In the genomic region with DNA sequence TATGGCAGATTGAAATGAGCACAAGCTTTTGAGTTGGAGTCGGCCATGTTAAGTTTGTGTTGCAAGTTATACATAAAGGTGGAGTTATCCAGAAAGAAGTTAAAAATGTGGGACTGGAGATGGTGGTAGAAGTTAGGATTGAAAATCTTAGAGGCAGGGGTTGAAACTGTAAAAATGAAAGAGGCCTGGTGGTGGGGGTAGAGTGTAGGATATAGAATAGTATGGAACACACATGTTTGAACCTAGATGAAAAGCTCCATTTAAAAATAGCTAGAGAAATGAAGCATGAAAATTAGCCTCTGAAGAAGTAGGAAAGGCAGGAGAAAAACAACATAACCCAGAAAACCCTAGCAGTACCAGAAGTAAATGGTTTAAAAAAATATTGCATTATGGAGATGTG, we compare ENCODE assay signal across 8 cellular contexts.
DNase-seq lines count a peak whose midpoint lies in the region; ATAC-seq and TF ChIP-seq lines count a peak whose summit lies in the region.

No MANE protein-coding gene starts in this region.

- H3K4me1 Mint-ChIP-seq in endodermal cell, result peaks cover 9% of the 10 kb centered on the region

- ATAC-seq in GM19455 (IDR thresholded peaks at IDR 0.05; ENCODE audit: unreplicated experiment), result no peak

- H3K4me3 ChIP-seq in NB4 (ENCODE audit: low read depth, low read length) (no peak overlapping the region), endodermal cell (ENCODE audit: low read length) (no peak overlapping the region)

- no peak overlapping the region for H3K27ac Mint-ChIP-seq in endodermal cell

- peaks cover 10% of the 10 kb centered on the region for H3K9me3 ChIP-seq in endodermal cell (ENCODE audit: control insufficient read depth, low read length)

- H3K27ac ChIP-seq in endodermal cell (ENCODE audit: low read depth, low read length), result no peak overlapping the region

- TF ChIP-seq POLR2A in NB4 (IDR thresholded peaks at IDR 0.05; ENCODE audit: extremely low read depth, insufficient read length), result no peak

- no peaks in the 10 kb centered on the region for H3K27me3 Mint-ChIP-seq in endodermal cell (ENCODE audit: insufficient read depth)

- no peak for TF ChIP-seq CTCF in NB4 (IDR thresholded peaks at IDR 0.05; ENCODE audit: low read depth, low read length)
- TF ChIP-seq CTCF in endodermal cell (conservative IDR thresholded peaks at IDR 0.05), result peak; percentile 83

- H3K9me3 Mint-ChIP-seq in endodermal cell, result no peaks in the 10 kb centered on the region

- no peaks in the 10 kb centered on the region for H3K27me3 ChIP-seq in endodermal cell (ENCODE audit: control insufficient read depth, insufficient read depth, low read length, poor library complexity, severe bottlenecking)

- no peak overlapping the region for H3K9ac ChIP-seq in endodermal cell (ENCODE audit: extremely low read depth, low read length, poor library complexity, severe bottlenecking)

- no peaks in the 10 kb centered on the region for H3K36me3 Mint-ChIP-seq in endodermal cell (ENCODE audit: low read depth)

- intact Hi-C loops in posterior vena cava (cut with DNase I), result no loop called here

- DNase-seq in NCI-H82 (lab: John Stamatoyannopoulos, UW) (peak; percentile 12), NCI-H82 treated with DMSO at 0.1 percent for 48 hours (lab: John Stamatoyannopoulos, UW; ENCODE audit: unreplicated experiment) (no peak), NB4 (ENCODE audit: low read depth) (peak; percentile 7), endodermal cell (peak; percentile 72), renal cortical epithelial cell (ENCODE audit: low read depth) (peak; percentile 23), posterior vena cava (ENCODE audit: low spot score) (no peak), H4 (ENCODE audit: low spot score) (no peak)

- no peak overlapping the region for H3K4me3 Mint-ChIP-seq in endodermal cell

- H3K36me3 ChIP-seq in endodermal cell (ENCODE audit: control insufficient read depth, insufficient read depth, low read length), result no peaks in the 10 kb centered on the region

- WGBS in endodermal cell (ENCODE audit: insufficient coverage in 1 of 2, insufficient read length in 1 of 2), 2 experiments, result 67 to 78% methylated on average over 1 of the region's 1 CpG

- H3K4me1 ChIP-seq in endodermal cell (ENCODE audit: control insufficient read depth, insufficient read depth, low read length), result no peaks in the 10 kb centered on the region

Comparison
In these comparisons a context has a peak if more than half of its experiments do, and no peak if none do; other contexts are left out.
1. DNase-seq: peak in NCI-H82 (single experiment), NB4 (single experiment), endodermal cell (single experiment) and renal cortical epithelial cell (single experiment); none in NCI-H82 treated with DMSO at 0.1 percent for 48 hours (single experiment), posterior vena cava (single experiment) and H4 (single experiment).